In the genomic region with DNA sequence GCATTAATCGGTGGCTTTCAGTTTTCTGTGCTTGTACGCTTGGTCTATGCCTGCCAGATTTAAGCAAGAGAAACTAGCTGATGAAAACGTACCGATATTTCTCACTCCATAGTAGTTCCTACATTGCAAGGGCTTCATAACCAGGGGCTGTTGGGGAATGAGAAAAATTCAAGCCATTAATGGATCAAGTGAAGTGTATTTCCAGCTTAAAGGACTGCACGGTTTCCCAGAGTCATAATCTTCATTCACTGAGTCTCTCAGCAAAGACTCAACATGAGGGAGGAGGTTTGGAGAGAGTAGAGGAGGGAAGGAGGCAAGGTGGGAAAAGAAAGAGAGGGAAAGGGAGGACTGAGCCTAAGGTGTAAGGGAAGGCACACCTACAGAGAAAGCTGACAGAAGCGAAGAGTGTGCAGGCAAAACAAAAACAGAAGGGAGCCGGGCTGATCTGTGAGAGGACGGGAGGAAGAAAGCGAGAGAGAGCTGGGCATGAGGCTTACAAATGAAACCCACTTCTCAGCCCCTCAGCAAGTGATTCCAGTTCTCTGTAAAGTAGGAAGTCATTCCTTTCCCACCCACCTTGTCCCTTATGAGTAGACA, we compare ENCODE assay signal across 1 cellular context.
TF ChIP-seq lines count a peak whose summit lies in the region.

No MANE protein-coding gene starts in this region.

TF ChIP-seq in IMR-90, 13 proteins besides CTCF, POLR2A, EP300 and RAD21:
- no peak for TF ChIP-seq CEBPB (IDR thresholded peaks at IDR 0.05; ENCODE audit: low read depth, low read length)
- TF ChIP-seq RFX5 (IDR thresholded peaks at IDR 0.05; ENCODE audit: low read depth, low read length), result no peak
- TF ChIP-seq BHLHE40 (IDR thresholded peaks at IDR 0.05; ENCODE audit: low read depth, low read length), result no peak
- TF ChIP-seq CHD1 (IDR thresholded peaks at IDR 0.05; ENCODE audit: low read depth, low read length), result no peak
